ENCODE assay signal across 22 cellular contexts in genomic region chr2:67669796-67670195, GRCh38.
"Had no signal": no experiment of that assay in that cellular context is flagged by ENCODE, and none has a peak within 500 bp of the region (broad histone marks: within the 10 kb centered on the region; RNA-seq: fewer than 3 reads in every experiment).

No MANE protein-coding gene starts in this region.

- H3K27me3 ChIP-seq: MG63, SJSA1 had no signal

- H3K4me1 ChIP-seq: SJSA1 had no signal

- H3K27ac ChIP-seq: SJSA1, SK-N-MC had no signal

- H3K9me3 ChIP-seq: MG63 had no signal

- H3K4me3 ChIP-seq: MG63, SJSA1, SK-N-MC had no signal

- ATAC-seq: HepG2 had no signal

- H3K36me3 ChIP-seq: MG63, SJSA1 had no signal

- DNase-seq: IMR-90, Karpas-422, KG1, MG63, NCI-H1092, NCI-H1105 treated with DMSO at 0.1 percent for 48 hours, NCI-H1417 treated with DMSO at 0.1 percent for 48 hours, NCI-H146, NCI-H1694 treated with DMSO at 0.1 percent for 48 hours, NCI-H1930, NCI-H2081, NCI-H2107, NCI-H2227 treated with DMSO at 0.1 percent for 48 hours, NCI-H524, NCI-H526 treated with DMSO at 0.1 percent for 48 hours, NCI-H748 treated with DMSO at 0.1 percent for 48 hours, Right ventricle myocardium superior, RPMI8226, SIG-M5 had no signal
